In the genomic region with DNA sequence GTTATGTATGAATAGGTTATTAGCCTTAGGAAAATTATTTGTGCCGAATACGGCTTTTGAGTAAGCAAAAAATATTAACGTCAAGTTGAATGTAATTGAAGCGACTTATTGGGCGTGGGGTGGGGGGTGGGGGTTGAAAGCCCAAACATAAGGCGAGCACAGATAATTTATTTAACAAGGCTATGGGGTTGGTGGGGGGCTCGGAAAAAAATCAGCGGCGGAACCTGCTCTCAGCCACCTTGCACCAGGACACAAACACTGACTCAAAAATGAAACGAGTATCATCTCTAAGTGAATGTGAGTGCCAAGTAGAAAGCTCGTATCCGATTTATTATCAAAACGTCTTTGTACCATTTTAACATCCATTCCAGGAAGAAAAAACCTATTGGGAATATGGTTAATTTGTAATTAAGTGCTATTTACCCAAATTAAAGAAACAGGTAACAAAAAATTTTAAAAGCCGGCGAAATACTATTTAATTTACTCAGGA, we compare ENCODE assay signal across 1 cellular context.
TF ChIP-seq lines count a peak whose summit lies in the region.

No MANE protein-coding gene starts in this region.

TF ChIP-seq in WTC11, 78 proteins besides CTCF, POLR2A, EP300 and RAD21 (continued from another document):
- TF ChIP-seq, protein P1, sequence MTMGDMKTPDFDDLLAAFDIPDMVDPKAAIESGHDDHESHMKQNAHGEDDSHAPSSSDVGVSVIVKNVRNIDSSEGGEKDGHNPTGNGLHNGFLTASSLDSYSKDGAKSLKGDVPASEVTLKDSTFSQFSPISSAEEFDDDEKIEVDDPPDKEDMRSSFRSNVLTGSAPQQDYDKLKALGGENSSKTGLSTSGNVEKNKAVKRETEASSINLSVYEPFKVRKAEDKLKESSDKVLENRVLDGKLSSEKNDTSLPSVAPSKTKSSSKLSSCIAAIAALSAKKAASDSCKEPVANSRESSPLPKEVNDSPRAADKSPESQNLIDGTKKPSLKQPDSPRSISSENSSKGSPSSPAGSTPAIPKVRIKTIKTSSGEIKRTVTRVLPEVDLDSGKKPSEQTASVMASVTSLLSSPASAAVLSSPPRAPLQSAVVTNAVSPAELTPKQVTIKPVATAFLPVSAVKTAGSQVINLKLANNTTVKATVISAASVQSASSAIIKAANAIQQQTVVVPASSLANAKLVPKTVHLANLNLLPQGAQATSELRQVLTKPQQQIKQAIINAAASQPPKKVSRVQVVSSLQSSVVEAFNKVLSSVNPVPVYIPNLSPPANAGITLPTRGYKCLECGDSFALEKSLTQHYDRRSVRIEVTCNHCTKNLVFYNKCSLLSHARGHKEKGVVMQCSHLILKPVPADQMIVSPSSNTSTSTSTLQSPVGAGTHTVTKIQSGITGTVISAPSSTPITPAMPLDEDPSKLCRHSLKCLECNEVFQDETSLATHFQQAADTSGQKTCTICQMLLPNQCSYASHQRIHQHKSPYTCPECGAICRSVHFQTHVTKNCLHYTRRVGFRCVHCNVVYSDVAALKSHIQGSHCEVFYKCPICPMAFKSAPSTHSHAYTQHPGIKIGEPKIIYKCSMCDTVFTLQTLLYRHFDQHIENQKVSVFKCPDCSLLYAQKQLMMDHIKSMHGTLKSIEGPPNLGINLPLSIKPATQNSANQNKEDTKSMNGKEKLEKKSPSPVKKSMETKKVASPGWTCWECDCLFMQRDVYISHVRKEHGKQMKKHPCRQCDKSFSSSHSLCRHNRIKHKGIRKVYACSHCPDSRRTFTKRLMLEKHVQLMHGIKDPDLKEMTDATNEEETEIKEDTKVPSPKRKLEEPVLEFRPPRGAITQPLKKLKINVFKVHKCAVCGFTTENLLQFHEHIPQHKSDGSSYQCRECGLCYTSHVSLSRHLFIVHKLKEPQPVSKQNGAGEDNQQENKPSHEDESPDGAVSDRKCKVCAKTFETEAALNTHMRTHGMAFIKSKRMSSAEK (CRISPR knock-in tag; IDR thresholded peaks at IDR 0.05; ENCODE audit: borderline replicate concordance), result no peak
- TF ChIP-seq SOX15 (CRISPR knock-in tag; IDR thresholded peaks at IDR 0.05) (no peak), MYBL2 (CRISPR knock-in tag; IDR thresholded peaks at IDR 0.05) (no peak), ZNF121 (CRISPR knock-in tag; IDR thresholded peaks at IDR 0.05) (no peak)
- TF ChIP-seq, protein P2, sequence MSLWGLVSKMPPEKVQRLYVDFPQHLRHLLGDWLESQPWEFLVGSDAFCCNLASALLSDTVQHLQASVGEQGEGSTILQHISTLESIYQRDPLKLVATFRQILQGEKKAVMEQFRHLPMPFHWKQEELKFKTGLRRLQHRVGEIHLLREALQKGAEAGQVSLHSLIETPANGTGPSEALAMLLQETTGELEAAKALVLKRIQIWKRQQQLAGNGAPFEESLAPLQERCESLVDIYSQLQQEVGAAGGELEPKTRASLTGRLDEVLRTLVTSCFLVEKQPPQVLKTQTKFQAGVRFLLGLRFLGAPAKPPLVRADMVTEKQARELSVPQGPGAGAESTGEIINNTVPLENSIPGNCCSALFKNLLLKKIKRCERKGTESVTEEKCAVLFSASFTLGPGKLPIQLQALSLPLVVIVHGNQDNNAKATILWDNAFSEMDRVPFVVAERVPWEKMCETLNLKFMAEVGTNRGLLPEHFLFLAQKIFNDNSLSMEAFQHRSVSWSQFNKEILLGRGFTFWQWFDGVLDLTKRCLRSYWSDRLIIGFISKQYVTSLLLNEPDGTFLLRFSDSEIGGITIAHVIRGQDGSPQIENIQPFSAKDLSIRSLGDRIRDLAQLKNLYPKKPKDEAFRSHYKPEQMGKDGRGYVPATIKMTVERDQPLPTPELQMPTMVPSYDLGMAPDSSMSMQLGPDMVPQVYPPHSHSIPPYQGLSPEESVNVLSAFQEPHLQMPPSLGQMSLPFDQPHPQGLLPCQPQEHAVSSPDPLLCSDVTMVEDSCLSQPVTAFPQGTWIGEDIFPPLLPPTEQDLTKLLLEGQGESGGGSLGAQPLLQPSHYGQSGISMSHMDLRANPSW (CRISPR knock-in tag; conservative IDR thresholded peaks at IDR 0.05; ENCODE audit: low read depth), result no peak
- TF ChIP-seq, protein P3, sequence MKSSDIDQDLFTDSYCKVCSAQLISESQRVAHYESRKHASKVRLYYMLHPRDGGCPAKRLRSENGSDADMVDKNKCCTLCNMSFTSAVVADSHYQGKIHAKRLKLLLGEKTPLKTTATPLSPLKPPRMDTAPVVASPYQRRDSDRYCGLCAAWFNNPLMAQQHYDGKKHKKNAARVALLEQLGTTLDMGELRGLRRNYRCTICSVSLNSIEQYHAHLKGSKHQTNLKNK (CRISPR knock-in tag; IDR thresholded peaks at IDR 0.05), result no peak
